Comparison of ENCODE assay signal across 14 cellular contexts in genomic region chr21:39456665-39457064, GRCh38. TPM values are rescaled to one million over a fixed set of nuclear protein-coding genes. Genes with fewer than 3 reads are reported as not detected.
A peak's percentile ranks its signal among the peaks of the same experiment; 100 is the strongest.
DNase-seq lines count a peak whose midpoint lies in the region; ATAC-seq and TF ChIP-seq lines count a peak whose summit lies in the region.
"Had no signal": no experiment of that assay in that cellular context is flagged by ENCODE, and none has a peak within 500 bp of the region (broad histone marks: within the 10 kb centered on the region; RNA-seq: fewer than 3 reads in every experiment).

No MANE protein-coding gene starts in this region.

- in situ Hi-C loops in G401 (cut with HindIII; ENCODE audit: low sequenced_read_pairs): no loop called here

- no peaks in the 10 kb centered on the region for H3K36me3 ChIP-seq in endodermal cell (ENCODE audit: control insufficient read depth, insufficient read depth, low read length)

- no peaks in the 10 kb centered on the region for H3K27me3 ChIP-seq in endodermal cell (ENCODE audit: control insufficient read depth, insufficient read depth, low read length, poor library complexity, severe bottlenecking)

- H3K9me3 Mint-ChIP-seq in endodermal cell: no peaks in the 10 kb centered on the region
- no peaks in the 10 kb centered on the region for H3K9me3 Mint-ChIP-seq in osteocyte (ENCODE audit: unreplicated experiment)
- H3K9me3 Mint-ChIP-seq: activated T-helper 1 cell treated with anti-CD3 and anti-CD28 coated beads, Interleukin-12 subunit alpha, Interleukin-12 subunit beta, Interleukin-2, Interleukin-4 antibody, amounts not matched to agents 30 ng/mL and 10 ng/mL and 1 ng/mL, durations not matched to agents 14 hours and 24 hours and 36 hours; brain had no signal

- TF ChIP-seq CTCF in GM12874 (IDR thresholded peaks at IDR 0.05; ENCODE audit: insufficient read depth, low read depth, low read length): peak; percentile 13; the same call in 1 of the 2 replicates
- TF ChIP-seq CTCF in endodermal cell (conservative IDR thresholded peaks at IDR 0.05): peak; percentile 71
- TF ChIP-seq CTCF in osteocyte (IDR thresholded peaks at IDR 0.05): peak; percentile 18

- H3K4me3 Mint-ChIP-seq in endodermal cell: no peak overlapping the region
- no peak overlapping the region for H3K4me3 Mint-ChIP-seq in osteocyte (ENCODE audit: unreplicated experiment)
- H3K4me3 Mint-ChIP-seq: activated T-helper 1 cell treated with anti-CD3 and anti-CD28 coated beads, Interleukin-12 subunit alpha, Interleukin-12 subunit beta, Interleukin-2, Interleukin-4 antibody, amounts not matched to agents 30 ng/mL and 10 ng/mL and 1 ng/mL, durations not matched to agents 14 hours and 24 hours and 36 hours had no signal

- H3K4me1 Mint-ChIP-seq in endodermal cell (peaks cover 21% of the 10 kb centered on the region), osteocyte (ENCODE audit: unreplicated experiment) (no peaks in the 10 kb centered on the region)

- H3K36me3 Mint-ChIP-seq in endodermal cell (ENCODE audit: low read depth) (no peaks in the 10 kb centered on the region), osteocyte (ENCODE audit: unreplicated experiment) (no peaks in the 10 kb centered on the region)
- H3K36me3 Mint-ChIP-seq: brain had no signal

- 86 to 91% methylated on average over 1 to 2 of the region's 3 CpGs for WGBS in endodermal cell (ENCODE audit: insufficient coverage in 1 of 2, insufficient read length in 1 of 2), 2 experiments

- ATAC-seq in HG03108 (IDR thresholded peaks at IDR 0.05; ENCODE audit: unreplicated experiment): no peak
- ATAC-seq: mucosa of descending colon, Right ventricle myocardium inferior had no signal

- peaks cover 9% of the 10 kb centered on the region for H3K4me1 ChIP-seq in endodermal cell (ENCODE audit: control insufficient read depth, insufficient read depth, low read length)

- H3K4me3 ChIP-seq in endodermal cell (ENCODE audit: low read length): no peak overlapping the region
- H3K4me3 ChIP-seq: mucosa of descending colon had no signal

- H3K9ac ChIP-seq in endodermal cell (ENCODE audit: extremely low read depth, low read length, poor library complexity, severe bottlenecking): no peak overlapping the region

- no peaks in the 10 kb centered on the region for H3K27me3 Mint-ChIP-seq in endodermal cell (ENCODE audit: insufficient read depth)
- peaks cover 4% of the 10 kb centered on the region for H3K27me3 Mint-ChIP-seq in osteocyte (ENCODE audit: unreplicated experiment)

- no peaks in the 10 kb centered on the region for H3K9me3 ChIP-seq in endodermal cell (ENCODE audit: control insufficient read depth, low read length)
- H3K9me3 ChIP-seq: mucosa of descending colon had no signal

- H3K27ac ChIP-seq in endodermal cell (ENCODE audit: low read depth, low read length): no peak overlapping the region
- H3K27ac ChIP-seq: epithelial cell of prostate had no signal

- DNase-seq in NAMALWA (ENCODE audit: low spot score) (peak; percentile 29), endodermal cell (no peak), osteocyte (ENCODE audit: extremely low spot score, unreplicated experiment) (no peak), G401 (ENCODE audit: low spot score) (no peak), activated gamma-delta T cell treated with Interleukin-2 at 50 U/mL for 16 hours (no peak)
- DNase-seq: mucosa of descending colon, NCI-H446, retina had no signal

- H3K27ac Mint-ChIP-seq in endodermal cell (no peak overlapping the region), osteocyte (ENCODE audit: unreplicated experiment) (no peak overlapping the region)
- H3K27ac Mint-ChIP-seq: activated T-helper 1 cell treated with anti-CD3 and anti-CD28 coated beads, Interleukin-12 subunit alpha, Interleukin-12 subunit beta, Interleukin-2, Interleukin-4 antibody, amounts not matched to agents 30 ng/mL and 10 ng/mL and 1 ng/mL, durations not matched to agents 14 hours and 24 hours and 36 hours had no signal

RNA-seq across cellular contexts. Expression of gene SH3BGR, which starts 4.9 kb away (rescaled TPM):
- total RNA-seq in endodermal cell (10 to 100 TPM; 18.8 to 22.4 TPM), osteocyte (1.2 and 2.0 TPM in 2 replicates)
- polyA plus RNA-seq in endodermal cell (2013, experiment 1 of 2): 15.7 TPM
- polyA plus RNA-seq in endodermal cell (2013, experiment 2 of 2): 13.5 TPM
- 0.86 and 2.2 TPM in 2 replicates for total RNA-seq in G401 (2014; rRNA removed; shearing (Covaris generic))

RNA-seq across cellular contexts. Expression of gene LCA5L, which starts 11.1 kb away (rescaled TPM):
- 1 to 10 TPM; 2.4 to 3.6 TPM for total RNA-seq in endodermal cell
- 1.5 TPM for polyA plus RNA-seq in endodermal cell (2013, experiment 1 of 2)
- 1.7 TPM for polyA plus RNA-seq in endodermal cell (2013, experiment 2 of 2)
- 1.1 and 1.4 TPM in 2 replicates for total RNA-seq in osteocyte
- 0.18 and 5.0 TPM in 2 replicates for total RNA-seq in G401 (2014; rRNA removed; shearing (Covaris generic))
- total RNA-seq: activated T-helper 1 cell treated with anti-CD3 and anti-CD28 coated beads, Interleukin-12 subunit alpha, Interleukin-12 subunit beta, Interleukin-2, Interleukin-4 antibody, amounts not matched to agents 30 ng/mL and 10 ng/mL and 1 ng/mL, durations not matched to agents 14 hours and 24 hours and 36 hours had no signal

Comparison
In these comparisons a context has a peak if more than half of its experiments do, and no peak if none do; other contexts are left out.
1. CTCF ChIP-seq: peak in every context shown above with its lines; median percentile 71 in endodermal cell; 18 in osteocyte; 13 in GM12874.